In genomic region chr6:85419046-85419759, GRCh38 we compare ENCODE assay signal across 10 cellular contexts. TPM values are rescaled to one million over a fixed set of nuclear protein-coding genes. Genes with fewer than 3 reads are reported as not detected.
A peak's percentile ranks its signal among the peaks of the same experiment; 100 is the strongest.
DNase-seq lines count a peak whose midpoint lies in the region; ATAC-seq, FAIRE-seq and TF ChIP-seq lines count a peak whose summit lies in the region.
"Had no signal": no experiment of that assay in that cellular context is flagged by ENCODE, and none has a peak within 500 bp of the region (broad histone marks: within the 10 kb centered on the region; RNA-seq: fewer than 3 reads in every experiment).

No MANE protein-coding gene starts in this region.

- H3K4me3 Mint-ChIP-seq in type B pancreatic cell: no peak overlapping the region
- H3K4me3 Mint-ChIP-seq: neural crest cell had no signal

- H3K27ac Mint-ChIP-seq in type B pancreatic cell: peak overlapping the region; percentile 60

- no peak overlapping the region for H3K9ac ChIP-seq in GM12878 (ENCODE audit: control insufficient read depth, insufficient read depth, low read length)

- no peak overlapping the region for H2AFZ ChIP-seq in GM12878 (ENCODE audit: control insufficient read depth, low read depth, low read length)

- DNase-seq in GM12878 (ENCODE audit: low read depth, low spot score) (no peak), type B pancreatic cell (ENCODE audit: extremely low spot score, unreplicated experiment) (no peak), kidney glomerular epithelial cell (lab: John Stamatoyannopoulos, UW) (no peak), HUDEP-2 (lab: John Stamatoyannopoulos, UW; ENCODE audit: unreplicated experiment in 76 of 76) (no peak), breast epithelium (ENCODE audit: low spot score in 2 of 2) (no peak)
- DNase-seq: activated CD8-positive, alpha-beta memory T cell treated with anti-CD3 and anti-CD28 coated beads, Interleukin-2, amount 50 U/mL, for 4 hours had no signal

- no peaks in the 10 kb centered on the region for H3K79me2 ChIP-seq in GM12878 (ENCODE audit: control insufficient read depth, insufficient read depth, low read length)

- H3K9me3 ChIP-seq in GM12878 (replicated peaks; ENCODE audit: control insufficient read depth, insufficient read depth, low read length) (no peaks in the 10 kb centered on the region), breast epithelium (no peaks in the 10 kb centered on the region)
- H3K9me3 ChIP-seq: SJSA1 had no signal

- CTCF ChIA-PET in GM12878 (lab: Yijun Ruan, JAX): interaction anchor here (0.7 to 1.7 kb wide), 4 partner anchors 14 to 64 kb away, joined by 3 to 8 read pairs (median 4); partner anchors contain the start of gene NT5E

- intact Hi-C loops in GM12878 (cut with micrococcal nuclease; ENCODE audit: unreplicated experiment): no loop called here
- intact Hi-C loops in breast epithelium (cut with DNase I; ENCODE audit: low total_unique reads): no loop called here

- H3K27me3 Mint-ChIP-seq in type B pancreatic cell: peaks cover 3% of the 10 kb centered on the region

- H3K4me3 ChIP-seq in GM12878 (0 out of 2 replicates have a peak overlapping the region, but pooled peaks have one; percentile 24), breast epithelium (no peak overlapping the region)
- H3K4me3 ChIP-seq: SJSA1 had no signal

- no peaks in the 10 kb centered on the region for H4K20me1 ChIP-seq in GM12878 (ENCODE audit: control insufficient read depth, insufficient read depth)

- in situ Hi-C loops in GM12878 (cut with MboI): no loop called here

- ATAC-seq in GM19372 (IDR thresholded peaks at IDR 0.05; ENCODE audit: low read depth, unreplicated experiment) (peak; percentile 60), HG03025 (IDR thresholded peaks at IDR 0.05; ENCODE audit: low FRiP score, unreplicated experiment) (peak; percentile 72), GM12878 (peak; percentile 85)

- SMC1A ChIA-PET in GM12878 (lab: Charles Lee; ENCODE audit: uncharacterized antibody, unreplicated experiment): interaction anchor here (0.6 to 2.4 kb wide), 14 partner anchors 13 to 95 kb away, joined by 3 to 11 read pairs (median 4); partner anchors contain the start of gene NT5E

- H3K36me3 ChIP-seq in GM12878 (ENCODE audit: control insufficient read depth in 2 of 2, insufficient read depth in 2 of 2, low read length in 1 of 2) (no peaks in the 10 kb centered on the region), breast epithelium (no peaks in the 10 kb centered on the region)
- H3K36me3 ChIP-seq: SJSA1 had no signal

- TF ChIP-seq CTCF in GM12878 (IDR thresholded peaks at IDR 0.05 in 2 of 3, conservative IDR thresholded peaks at IDR 0.05 in 1 of 3; ENCODE audit: control insufficient read depth in 2 of 3, extremely low read depth in 1 of 3, insufficient read depth in 1 of 3, low read depth in 3 of 3, low read length in 3 of 3) (no peak), type B pancreatic cell (conservative IDR thresholded peaks at IDR 0.05) (no peak), breast epithelium (IDR thresholded peaks at IDR 0.05) (no peak)

- BruUV-seq in GM12878 (replicated peaks; lab: Mats Ljungman, UMichigan): no TSS peak

- TF ChIP-seq RAD21 in GM12878 (IDR thresholded peaks at IDR 0.05; ENCODE audit: insufficient read depth, low read depth, low read length): no peak

- H3K4me2 ChIP-seq in GM12878 (ENCODE audit: control insufficient read depth, insufficient read depth): peak overlapping the region; percentile 23

- H3K27ac ChIP-seq in GM12878 (ENCODE audit: control insufficient read depth, insufficient read depth) (0 out of 2 replicates have a peak overlapping the region, but pooled peaks have one; percentile 15), breast epithelium (peak overlapping the region in 1 of 2 donors; percentile 56)
- H3K27ac ChIP-seq: SJSA1 had no signal

- TF ChIP-seq EP300 in GM12878 (IDR thresholded peaks at IDR 0.05; ENCODE audit: borderline replicate concordance in 1 of 2, control insufficient read depth in 1 of 2, low read depth in 2 of 2, low read length in 2 of 2): peak in 1 of 2 experiments; percentile 74; a peak in 1 of 4 replicates

- no peaks in the 10 kb centered on the region for H3K27me3 ChIP-seq in GM12878 (replicated peaks in 1 of 2; ENCODE audit: control insufficient read depth in 2 of 2, insufficient read depth in 2 of 2, low read length in 1 of 2)
- H3K27me3 ChIP-seq in breast epithelium: no peaks in the 10 kb centered on the region
- H3K27me3 ChIP-seq: SJSA1 had no signal

- 0% methylated on average over 2 of the region's 2 CpGs for WGBS in GM12878 (ENCODE audit: insufficient coverage, insufficient replicate concordance, low lambda C conversion rate, missing lambda C conversion rate)

- FAIRE-seq in GM12878 (lab: Jason Lieb, UNC): peak; percentile 68

- RAD21 ChIA-PET in GM12878 (lab: Charles Lee; ENCODE audit: unreplicated experiment): interaction anchor here (0.9 to 4.4 kb wide), 5 partner anchors 16 to 42 kb away, joined by 3 to 34 read pairs (median 7); partner anchors contain the start of gene NT5E

- no peaks in the 10 kb centered on the region for H3K36me3 Mint-ChIP-seq in type B pancreatic cell

- TF ChIP-seq POLR2A in GM12878 (IDR thresholded peaks at IDR 0.05; ENCODE audit: low read depth, low read length) (no peak), breast epithelium (IDR thresholded peaks at IDR 0.05) (no peak)

- H3K9me3 Mint-ChIP-seq in type B pancreatic cell: no peaks in the 10 kb centered on the region
- H3K9me3 Mint-ChIP-seq: neural crest cell had no signal

- POLR2A ChIA-PET in GM12878 (lab: Charles Lee): interaction anchor here (0.9 to 4.7 kb wide), 5 partner anchors 16 to 57 kb away, joined by 3 to 27 read pairs (median 4); partner anchors contain the start of gene NT5E

- H3K4me1 ChIP-seq in GM12878 (ENCODE audit: control insufficient read depth, insufficient read depth, low read length) (peaks cover 9% of the 10 kb centered on the region), breast epithelium (no peaks in the 10 kb centered on the region)

- H3K4me1 Mint-ChIP-seq in type B pancreatic cell (ENCODE audit: unreplicated experiment): peaks cover 4% of the 10 kb centered on the region

TF ChIP-seq in GM12878, 131 proteins besides CTCF, POLR2A, EP300 and RAD21 (continues in another document):
- TF ChIP-seq POLR2AphosphoS2 (IDR thresholded peaks at IDR 0.05; ENCODE audit: low read depth, low read length) (no peak), RBBP5 (conservative IDR thresholded peaks at IDR 0.05) (no peak), RB1 (IDR thresholded peaks at IDR 0.05; ENCODE audit: borderline replicate concordance) (no peak), RAD51 (IDR thresholded peaks at IDR 0.05) (peak; percentile 34; the same call in 1 of the 2 replicates), MTA2 (IDR thresholded peaks at IDR 0.05; ENCODE audit: low read depth) (peak; percentile 78), SMARCA5 (IDR thresholded peaks at IDR 0.05) (peak; percentile 42; the same call in 1 of the 2 replicates)

RNA-seq across cellular contexts. Expression of gene NT5E, which starts 30.7 kb away (rescaled TPM):
- total RNA-seq in GM12878 (2013; cell fraction: nucleolus; rRNA removed): 2.2 and 2.5 TPM in 2 replicates
- total RNA-seq in GM12878 (2014; rRNA removed) (8.2 and 8.4 TPM in 2 replicates), GM12878 (2014; rRNA removed; fragmentation: Illumina TruSeq; extraction: Trizol) (6.6 and 6.9 TPM in 2 replicates), GM12878 (2021) (8.2 and 9.7 TPM in 2 replicates), type B pancreatic cell (ENCODE audit: low replicate concordance) (6.6 and 11.6 TPM in 2 replicates), breast epithelium (10 to 100 TPM; 10.1 to 26.5 (median 11.4) TPM)
- 4.2 TPM for polyA plus RNA-seq in GM12878 (2011; ENCODE audit: low read depth)
- polyA plus RNA-seq in GM12878 (2011; rRNA removed) (6.9 and 9.9 TPM in 2 replicates), GM12878 (2014; fragmentation: Illumina TruSeq; extraction: Trizol) (5.6 and 7.5 TPM in 2 replicates), GM12878 (2014; fragmentation: Nextera tagmentation; extraction: Ambion mirVana) (1 to 10 TPM; 1.9 to 3.9 TPM), GM12878 (2014; rRNA removed) (7.7 and 8.4 TPM in 2 replicates), GM12878 (2016; fragmentation: Nextera tagmentation; extraction: Ambion mirVana) (1 to 10 TPM; 8.4 to 9.3 TPM)
- polyA plus RNA-seq in GM12878 (2011; cell fraction: cytosol; rRNA removed): 4.6 and 9.2 TPM in 2 replicates
- 7.9 and 9.2 TPM in 2 replicates for polyA plus RNA-seq in GM12878 (2011; cell fraction: nucleus; rRNA removed)
- polyA plus RNA-seq in GM12878 (2012): 5.3 and 7.9 TPM in 2 replicates
- polyA minus RNA-seq in GM12878 (2011; rRNA and poly(A)+ RNA removed): 6.8 and 9.9 TPM in 2 replicates
- polyA minus RNA-seq in GM12878 (2011; cell fraction: cytosol; rRNA and poly(A)+ RNA removed): 8.7 and 10.4 TPM in 2 replicates
- 14.4 and 19.7 TPM in 2 replicates for polyA minus RNA-seq in GM12878 (2011; cell fraction: nucleus; rRNA and poly(A)+ RNA removed)
